ENCODE assay signal across 10 cellular contexts in genomic region chr3:15527031-15527459, GRCh38. TPM values are rescaled to one million over a fixed set of nuclear protein-coding genes. Genes with fewer than 3 reads are reported as not detected.
DNase-seq lines count a peak whose midpoint lies in the region; ATAC-seq and TF ChIP-seq lines count a peak whose summit lies in the region.
"Had no signal": no experiment of that assay in that cellular context is flagged by ENCODE, and none has a peak within 500 bp of the region (broad histone marks: within the 10 kb centered on the region; RNA-seq: fewer than 3 reads in every experiment).

No MANE protein-coding gene starts in this region.

- no peaks in the 10 kb centered on the region for H3K27me3 ChIP-seq in DND-41 (ENCODE audit: insufficient read depth, low read length, poor library complexity)

- H3K27ac ChIP-seq in DND-41 (ENCODE audit: low read length), result no peak overlapping the region

- H3K4me1 Mint-ChIP-seq in brain, result peaks cover 24% of the 10 kb centered on the region

- H3K4me3 Mint-ChIP-seq in brain, result no peak overlapping the region

- H3K4me2 ChIP-seq in DND-41 (ENCODE audit: insufficient read depth, low read length), result no peak overlapping the region

- H3K9ac ChIP-seq in DND-41 (ENCODE audit: low read depth, low read length), result no peak overlapping the region

- H3K4me3 ChIP-seq in DND-41 (ENCODE audit: low read depth in 1 of 2, low read length in 2 of 2), result no peak overlapping the region

- H3K9me3 Mint-ChIP-seq in brain, result no peaks in the 10 kb centered on the region

- no peaks in the 10 kb centered on the region for H3K79me2 ChIP-seq in DND-41 (ENCODE audit: insufficient read depth, low read length)

- H3K9me3 ChIP-seq in DND-41 (ENCODE audit: insufficient read depth, low read length, severe bottlenecking), result no peaks in the 10 kb centered on the region

- ATAC-seq in DND-41 (ENCODE audit: insufficient read depth, low read depth) (no peak), HG03432 (IDR thresholded peaks at IDR 0.05; ENCODE audit: unreplicated experiment) (peak; percentile 69)

- no peak overlapping the region for H2AFZ ChIP-seq in DND-41 (ENCODE audit: low read depth, low read length)

- TF ChIP-seq CTCF in DND-41 (IDR thresholded peaks at IDR 0.05; ENCODE audit: borderline replicate concordance, extremely low read depth, low read length, poor library complexity, severe bottlenecking), result peak; percentile 46
- TF ChIP-seq CTCF in brain (conservative IDR thresholded peaks at IDR 0.05), result peak; percentile 38 to 61

- H3K4me1 ChIP-seq in DND-41 (ENCODE audit: insufficient read depth, low read length), result peaks cover 17% of the 10 kb centered on the region

- no peaks in the 10 kb centered on the region for H3K27me3 Mint-ChIP-seq in brain

- H3K36me3 ChIP-seq in DND-41 (ENCODE audit: insufficient read depth, low read length), result no peaks in the 10 kb centered on the region

- H4K20me1 ChIP-seq in DND-41 (ENCODE audit: insufficient read depth, low read length), result no peaks in the 10 kb centered on the region

- DNase-seq in DND-41, result no peak
- peak; percentile 64 for DNase-seq in left kidney (ENCODE audit: low read depth, low spot score)
- DNase-seq in activated CD8-positive, alpha-beta memory T cell treated with anti-CD3 and anti-CD28 coated beads, Interleukin-2, amount 50 U/mL, for 48 hours, result no peak
- DNase-seq in NCI-H187 (lab: John Stamatoyannopoulos, UW), result no peak
- no peak for DNase-seq in stimulated activated CD4-positive, alpha-beta T cell treated with anti-CD3 and anti-CD28 coated beads, Interleukin-4, amount 100 ng/mL, for 4 hours
- DNase-seq in NCI-H1694 treated with DMSO at 0.1 percent for 48 hours (lab: John Stamatoyannopoulos, UW), result no peak
- DNase-seq: COR-L47, NCI-H2227 treated with DMSO at 0.1 percent for 48 hours had no signal

- peak overlapping the region in 3 of 5 experiments; percentile 73 to 91 (median 74) for H3K27ac Mint-ChIP-seq in brain

- no peaks in the 10 kb centered on the region for H3K36me3 Mint-ChIP-seq in brain

RNA-seq across cellular contexts. Expression of gene COLQ, which starts 5.5 kb away (rescaled TPM):
- 0.44 TPM for polyA plus RNA-seq in brain (ENCODE audit: insufficient read depth, low read depth, low replicate concordance)
